Comparison of ENCODE assay signal across 19 cellular contexts in genomic region chr2:215399067-215399716, GRCh38.
"Had no signal": no experiment of that assay in that cellular context is flagged by ENCODE, and none has a peak within 500 bp of the region (broad histone marks: within the 10 kb centered on the region; RNA-seq: fewer than 3 reads in every experiment).

No MANE protein-coding gene starts in this region.

- H3K4me3 Mint-ChIP-seq: activated naive CD4-positive, alpha-beta T cell treated with anti-CD3 and anti-CD28 coated beads, Interleukin-2, amount 50 U/mL, for 24 hours; central memory CD8-positive, alpha-beta T cell; nephron; type B pancreatic cell had no signal

- H3K9me3 Mint-ChIP-seq: activated naive CD4-positive, alpha-beta T cell treated with anti-CD3 and anti-CD28 coated beads, Interleukin-2, amount 50 U/mL, for 24 hours; central memory CD8-positive, alpha-beta T cell; nephron; type B pancreatic cell had no signal

- H3K4me3 ChIP-seq: ascending aorta, breast epithelium, colonic mucosa, lung, spleen, thoracic aorta had no signal

- H3K27ac Mint-ChIP-seq: activated naive CD4-positive, alpha-beta T cell treated with anti-CD3 and anti-CD28 coated beads, Interleukin-2, amount 50 U/mL, for 24 hours; nephron; type B pancreatic cell had no signal

- H3K9me3 ChIP-seq: ascending aorta, breast epithelium, colonic mucosa, spleen, thoracic aorta had no signal

- DNase-seq: activated CD4-positive, alpha-beta T cell treated with anti-CD3 and anti-CD28 coated beads for 1 hour; activated CD4-positive, alpha-beta T cell treated with anti-CD3 and anti-CD28 coated beads, Interleukin-2, amount 50 U/mL, for 1 hour; activated gamma-delta T cell treated with Interleukin-2 at 50 U/mL for 16 hours; activated T-cell treated with anti-CD3 and anti-CD28 coated beads, Interleukin-2, amount 50 U/mL, for 1 hour; colonic mucosa; foreskin fibroblast; kidney; spleen; stimulated activated CD4-positive, alpha-beta T cell treated with anti-CD3 and anti-CD28 coated beads, Interleukin-4, amount 100 ng/mL, for 24 hours; stimulated activated naive CD4-positive, alpha-beta T cell treated with Interleukin-2 at 50 U/mL for 16 hours; T-helper 9 cell had no signal

- H3K36me3 ChIP-seq: breast epithelium, colonic mucosa, spleen had no signal

- H3K4me1 Mint-ChIP-seq: activated naive CD4-positive, alpha-beta T cell treated with anti-CD3 and anti-CD28 coated beads, Interleukin-2, amount 50 U/mL, for 24 hours; central memory CD8-positive, alpha-beta T cell had no signal

- H3K27me3 ChIP-seq: ascending aorta, breast epithelium, colonic mucosa, spleen had no signal

- H3K4me1 ChIP-seq: breast epithelium, colonic mucosa, spleen had no signal

- H3K27me3 Mint-ChIP-seq: type B pancreatic cell had no signal

- H3K36me3 Mint-ChIP-seq: activated naive CD4-positive, alpha-beta T cell treated with anti-CD3 and anti-CD28 coated beads, Interleukin-2, amount 50 U/mL, for 24 hours had no signal

- H3K27ac ChIP-seq: breast epithelium, colonic mucosa, spleen had no signal
